ENCODE assay signal across 22 cellular contexts in genomic region chr1:167994560-167994959, GRCh38. TPM values are rescaled to one million over a fixed set of nuclear protein-coding genes. Genes with fewer than 3 reads are reported as not detected.
DNase-seq lines count a peak whose midpoint lies in the region; ATAC-seq and TF ChIP-seq lines count a peak whose summit lies in the region.
"Had no signal": no experiment of that assay in that cellular context is flagged by ENCODE, and none has a peak within 500 bp of the region (broad histone marks: within the 10 kb centered on the region; RNA-seq: fewer than 3 reads in every experiment).

No MANE protein-coding gene starts in this region.

- H3K4me2 ChIP-seq in OCI-LY3 (ENCODE audit: low read length), result peak overlapping the region; percentile 4; the same call in 1 of the 2 replicates
- H3K4me2 ChIP-seq: A549; BLaER1 treated with 17β-estradiol and CSF1 and Interleukin-3, amounts not matched to agents 10 nM and 100 nM had no signal

- no peak overlapping the region for H3K9ac ChIP-seq in OCI-LY3 (ENCODE audit: low read length)
- H3K9ac ChIP-seq: BLaER1 treated with 17β-estradiol and CSF1 and Interleukin-3, amounts not matched to agents 10 nM and 100 nM had no signal

- H3K4me3 ChIP-seq in left ventricle myocardium inferior, result no peak overlapping the region
- no peak overlapping the region for H3K4me3 ChIP-seq in heart right ventricle
- H3K4me3 ChIP-seq in OCI-LY3 (ENCODE audit: low read length), result no peak overlapping the region
- H3K4me3 ChIP-seq in right lobe of liver, result no peak overlapping the region
- H3K4me3 ChIP-seq: A549; BLaER1 treated with 17β-estradiol and CSF1 and Interleukin-3, amounts not matched to agents 10 nM and 100 nM; HAP-1 had no signal

- intact Hi-C loops in left ventricle myocardium inferior (cut with micrococcal nuclease) (no loop called here), heart right ventricle (cut with DNase I) (no loop called here), right lobe of liver (cut with DNase I) (no loop called here)

- no peaks in the 10 kb centered on the region for H3K4me1 Mint-ChIP-seq in stimulated activated memory B cell treated with anti-CD40 and anti-IgM and Interleukin-4, amounts not matched to agents 10 μg/mL and 1 μg/mL and 100 μg/mL, for 72 hours
- H3K4me1 Mint-ChIP-seq: CD14-positive monocyte had no signal

- no peaks in the 10 kb centered on the region for H3K9me3 ChIP-seq in left ventricle myocardium inferior (replicated peaks)
- H3K9me3 ChIP-seq in heart right ventricle, result no peaks in the 10 kb centered on the region
- no peaks in the 10 kb centered on the region for H3K9me3 ChIP-seq in OCI-LY3 (ENCODE audit: insufficient read depth, low read length)
- no peaks in the 10 kb centered on the region for H3K9me3 ChIP-seq in right lobe of liver
- H3K9me3 ChIP-seq: A549; BE2C; BLaER1 treated with 17β-estradiol and CSF1 and Interleukin-3, amounts not matched to agents 10 nM and 100 nM; HAP-1 had no signal

- H2AFZ ChIP-seq in OCI-LY3 (ENCODE audit: low read depth, low read length), result no peak overlapping the region

- H3K4me1 ChIP-seq in left ventricle myocardium inferior (peaks cover 30% of the 10 kb centered on the region), heart right ventricle (peaks cover 0 to 25% (median 10%) of the 10 kb centered on the region in 9 donors), OCI-LY3 (ENCODE audit: low read length) (peaks cover 25% of the 10 kb centered on the region), right lobe of liver (peaks cover 0 to 18% (median 4%) of the 10 kb centered on the region in 4 donors)
- H3K4me1 ChIP-seq: A549; BE2C; BLaER1 treated with 17β-estradiol and CSF1 and Interleukin-3, amounts not matched to agents 10 nM and 100 nM; HAP-1 had no signal

- TF ChIP-seq POLR2A in right lobe of liver (IDR thresholded peaks at IDR 0.05), result no peak

- no peaks in the 10 kb centered on the region for H3K79me2 ChIP-seq in OCI-LY3 (ENCODE audit: low read length)

- H3K27ac Mint-ChIP-seq in stimulated activated memory B cell treated with anti-CD40 and anti-IgM and Interleukin-4, amounts not matched to agents 10 μg/mL and 1 μg/mL and 100 μg/mL, for 72 hours, result no peak overlapping the region
- H3K27ac Mint-ChIP-seq: CD14-positive monocyte; CD4-positive, alpha-beta T cell; HFFc6 had no signal

- H3K27ac ChIP-seq in left ventricle myocardium inferior (replicated peaks) (peak overlapping the region; percentile 29), heart right ventricle (peak overlapping the region in 4 of 10 donors; percentile 33 to 63 (median 44)), OCI-LY3 (ENCODE audit: low read length) (no peak overlapping the region), right lobe of liver (peak overlapping the region; percentile 39 to 61 (median 58))
- H3K27ac ChIP-seq: 22Rv1; A549; BLaER1 treated with 17β-estradiol and CSF1 and Interleukin-3, amounts not matched to agents 10 nM and 100 nM had no signal

- DNase-seq in left ventricle myocardium inferior (no peak), heart right ventricle (no peak), right lobe of liver (no peak), NCI-H2171 (lab: John Stamatoyannopoulos, UW) (no peak)
- DNase-seq: ACHN; AML-193; BE2C; CD4-positive, alpha-beta T cell; CD8-positive, alpha-beta memory T cell; DMS 273 treated with DMSO at 0.1 percent for 48 hours; DMS79; EL; GF-D8; GOT3; HFFc6 had no signal

- H3K36me3 ChIP-seq in left ventricle myocardium inferior (peaks cover 31% of the 10 kb centered on the region), heart right ventricle (peaks cover 0 to 82% (median 6%) of the 10 kb centered on the region in 9 donors), OCI-LY3 (replicated peaks; ENCODE audit: low read depth, low read length) (peaks cover 6% of the 10 kb centered on the region), right lobe of liver (peaks cover 0 to 9% (median 7%) of the 10 kb centered on the region in 4 donors)
- H3K36me3 ChIP-seq: BE2C had no signal

- H3K9me3 Mint-ChIP-seq in stimulated activated memory B cell treated with anti-CD40 and anti-IgM and Interleukin-4, amounts not matched to agents 10 μg/mL and 1 μg/mL and 100 μg/mL, for 72 hours, result no peaks in the 10 kb centered on the region
- H3K9me3 Mint-ChIP-seq: CD14-positive monocyte; CD4-positive, alpha-beta T cell; CD8-positive, alpha-beta memory T cell; HFFc6 had no signal

- H3K27me3 Mint-ChIP-seq in stimulated activated memory B cell treated with anti-CD40 and anti-IgM and Interleukin-4, amounts not matched to agents 10 μg/mL and 1 μg/mL and 100 μg/mL, for 72 hours, result no peaks in the 10 kb centered on the region
- H3K27me3 Mint-ChIP-seq: CD4-positive, alpha-beta T cell; CD8-positive, alpha-beta memory T cell had no signal

- ATAC-seq in heart right ventricle (no peak), right lobe of liver (peak; percentile 59 to 79 (median 70))
- no peak for ATAC-seq in stimulated activated memory B cell treated with anti-CD40 and anti-IgM and Interleukin-4, amounts not matched to agents 10 μg/mL and 1 μg/mL and 100 μg/mL, for 72 hours
- ATAC-seq: A549 had no signal

- H3K27me3 ChIP-seq in left ventricle myocardium inferior (ENCODE audit: low read depth) (no peaks in the 10 kb centered on the region), heart right ventricle (no peaks in the 10 kb centered on the region), OCI-LY3 (ENCODE audit: low read depth, low read length) (no peaks in the 10 kb centered on the region), right lobe of liver (no peaks in the 10 kb centered on the region)
- H3K27me3 ChIP-seq: BE2C; BLaER1 treated with 17β-estradiol and CSF1 and Interleukin-3, amounts not matched to agents 10 nM and 100 nM had no signal

- peaks cover 45% of the 10 kb centered on the region for H3K36me3 Mint-ChIP-seq in stimulated activated memory B cell treated with anti-CD40 and anti-IgM and Interleukin-4, amounts not matched to agents 10 μg/mL and 1 μg/mL and 100 μg/mL, for 72 hours

- WGBS in heart right ventricle, 2 donors, result 65 to 68% methylated on average over 2 of the region's 2 CpGs
- 12% methylated on average over 2 of the region's 2 CpGs for WGBS in right lobe of liver (ENCODE audit: insufficient coverage, low coverage, low lambda C conversion rate, missing lambda C conversion rate)

- TF ChIP-seq CTCF in left ventricle myocardium inferior (IDR thresholded peaks at IDR 0.05; ENCODE audit: borderline replicate concordance), result no peak
- no peak for TF ChIP-seq CTCF in heart right ventricle (IDR thresholded peaks at IDR 0.05)
- TF ChIP-seq CTCF in OCI-LY3 (IDR thresholded peaks at IDR 0.05; ENCODE audit: low read depth, low read length), result no peak
- TF ChIP-seq CTCF in right lobe of liver (IDR thresholded peaks at IDR 0.05), result no peak

- H4K20me1 ChIP-seq in OCI-LY3 (ENCODE audit: insufficient read depth, low read length), result no peaks in the 10 kb centered on the region

- H3K4me3 Mint-ChIP-seq in stimulated activated memory B cell treated with anti-CD40 and anti-IgM and Interleukin-4, amounts not matched to agents 10 μg/mL and 1 μg/mL and 100 μg/mL, for 72 hours, result no peak overlapping the region
- H3K4me3 Mint-ChIP-seq: CD14-positive monocyte; CD4-positive, alpha-beta T cell; CD8-positive, alpha-beta memory T cell; HFFc6 had no signal

RNA-seq across cellular contexts. Expression of gene MPC2, which starts 57.7 kb away (rescaled TPM):
- total RNA-seq in left ventricle myocardium inferior (267 TPM), heart right ventricle (100 to 1,000 TPM; 168 to 268 (median 226) TPM), right lobe of liver (100 to 1,000 TPM in 5 of 6 experiments, 10 to 100 TPM in 1; 85.2 to 198 (median 142) TPM)
- polyA plus RNA-seq in heart right ventricle, result 100 to 1,000 TPM; 131 to 186 TPM

RNA-seq across cellular contexts. Expression of gene DCAF6, which starts 58.1 kb away (rescaled TPM):
- total RNA-seq in left ventricle myocardium inferior, result 196 TPM
- 100 to 1,000 TPM; 155 to 226 (median 205) TPM for total RNA-seq in heart right ventricle
- 10 to 100 TPM; 49.0 to 65.8 TPM for polyA plus RNA-seq in heart right ventricle
- total RNA-seq in right lobe of liver, result 10 to 100 TPM; 35.8 to 65.9 (median 48.8) TPM

Comparison
In these comparisons a context has a peak if more than half of its experiments do, and no peak if none do; other contexts are left out.
1. ATAC-seq: peak in right lobe of liver (4 of 4); none in heart right ventricle (0 of 8) and stimulated activated memory B cell treated with anti-CD40 and anti-IgM and Interleukin-4, amounts not matched to agents 10 μg/mL and 1 μg/mL and 100 μg/mL, for 72 hours (single experiment).